Comparison of ENCODE assay signal across 1 cellular context in the genomic region with DNA sequence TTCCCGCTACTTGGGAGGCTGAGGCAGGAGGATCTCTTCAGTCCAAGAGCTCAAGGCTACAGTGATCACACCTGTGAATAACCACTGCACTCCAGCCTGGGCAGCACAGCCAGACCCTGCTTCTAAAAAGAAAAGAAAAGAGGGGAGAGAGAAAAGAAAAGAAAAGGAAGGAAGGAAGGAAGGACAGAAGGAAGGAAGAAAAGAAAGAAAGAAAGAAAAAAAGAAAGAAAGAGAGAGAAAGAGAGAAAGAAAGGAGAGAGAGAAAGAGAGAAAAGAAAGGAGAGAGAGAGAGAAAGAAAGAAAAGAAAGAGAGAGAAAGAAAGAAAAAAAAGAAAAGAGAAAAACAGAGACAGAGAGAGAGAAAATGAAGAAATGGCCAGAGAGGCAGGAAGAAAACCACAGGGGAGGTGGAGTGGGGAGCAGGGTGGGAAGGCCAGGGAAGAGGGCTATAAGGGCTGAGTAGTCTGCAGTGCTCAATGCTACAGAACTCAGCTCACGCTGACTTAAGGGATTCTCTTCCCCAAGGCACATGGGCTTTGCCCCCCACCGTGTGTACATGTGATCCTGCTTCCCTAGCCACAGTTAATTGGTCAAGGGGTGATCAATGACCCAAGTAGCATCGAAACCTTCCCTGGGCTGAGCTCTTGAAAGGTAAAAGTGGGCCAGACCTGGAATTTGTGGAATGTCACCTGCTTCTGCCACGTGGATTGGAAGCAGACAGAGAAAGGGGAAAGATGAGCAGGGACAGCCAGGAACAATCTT.
A peak's percentile ranks its signal among the peaks of the same experiment; 100 is the strongest.
TF ChIP-seq lines count a peak whose summit lies in the region.

No MANE protein-coding gene starts in this region.

TF ChIP-seq in HEK293, 187 proteins besides CTCF, POLR2A, EP300 and RAD21 (continued from another document):
- no peak for TF ChIP-seq HOXD13 (CRISPR knock-in tag; IDR thresholded peaks at IDR 0.05; ENCODE audit: borderline replicate concordance)
- peak; percentile 22; the same call in 1 of the 2 replicates for TF ChIP-seq ZIC2 (tag by site-specific recombination; IDR thresholded peaks at IDR 0.05)
- no peak for TF ChIP-seq ZNF664 (tag by site-specific recombination; IDR thresholded peaks at IDR 0.05)
- TF ChIP-seq ZNF76 (tag by site-specific recombination; IDR thresholded peaks at IDR 0.05; ENCODE audit: borderline replicate concordance, low read depth), result no peak
- TF ChIP-seq ZNF624 (tag by site-specific recombination; IDR thresholded peaks at IDR 0.05), result no peak
- TF ChIP-seq ZFP37 (tag by site-specific recombination; IDR thresholded peaks at IDR 0.05), result no peak
- no peak for TF ChIP-seq ZNF629 (tag by site-specific recombination; IDR thresholded peaks at IDR 0.05)
- TF ChIP-seq, protein P1, sequence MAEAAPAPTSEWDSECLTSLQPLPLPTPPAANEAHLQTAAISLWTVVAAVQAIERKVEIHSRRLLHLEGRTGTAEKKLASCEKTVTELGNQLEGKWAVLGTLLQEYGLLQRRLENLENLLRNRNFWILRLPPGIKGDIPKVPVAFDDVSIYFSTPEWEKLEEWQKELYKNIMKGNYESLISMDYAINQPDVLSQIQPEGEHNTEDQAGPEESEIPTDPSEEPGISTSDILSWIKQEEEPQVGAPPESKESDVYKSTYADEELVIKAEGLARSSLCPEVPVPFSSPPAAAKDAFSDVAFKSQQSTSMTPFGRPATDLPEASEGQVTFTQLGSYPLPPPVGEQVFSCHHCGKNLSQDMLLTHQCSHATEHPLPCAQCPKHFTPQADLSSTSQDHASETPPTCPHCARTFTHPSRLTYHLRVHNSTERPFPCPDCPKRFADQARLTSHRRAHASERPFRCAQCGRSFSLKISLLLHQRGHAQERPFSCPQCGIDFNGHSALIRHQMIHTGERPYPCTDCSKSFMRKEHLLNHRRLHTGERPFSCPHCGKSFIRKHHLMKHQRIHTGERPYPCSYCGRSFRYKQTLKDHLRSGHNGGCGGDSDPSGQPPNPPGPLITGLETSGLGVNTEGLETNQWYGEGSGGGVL (tag by site-specific recombination; IDR thresholded peaks at IDR 0.05), result no peak
